1 cellular context compared by ENCODE assay signal in the genomic region with DNA sequence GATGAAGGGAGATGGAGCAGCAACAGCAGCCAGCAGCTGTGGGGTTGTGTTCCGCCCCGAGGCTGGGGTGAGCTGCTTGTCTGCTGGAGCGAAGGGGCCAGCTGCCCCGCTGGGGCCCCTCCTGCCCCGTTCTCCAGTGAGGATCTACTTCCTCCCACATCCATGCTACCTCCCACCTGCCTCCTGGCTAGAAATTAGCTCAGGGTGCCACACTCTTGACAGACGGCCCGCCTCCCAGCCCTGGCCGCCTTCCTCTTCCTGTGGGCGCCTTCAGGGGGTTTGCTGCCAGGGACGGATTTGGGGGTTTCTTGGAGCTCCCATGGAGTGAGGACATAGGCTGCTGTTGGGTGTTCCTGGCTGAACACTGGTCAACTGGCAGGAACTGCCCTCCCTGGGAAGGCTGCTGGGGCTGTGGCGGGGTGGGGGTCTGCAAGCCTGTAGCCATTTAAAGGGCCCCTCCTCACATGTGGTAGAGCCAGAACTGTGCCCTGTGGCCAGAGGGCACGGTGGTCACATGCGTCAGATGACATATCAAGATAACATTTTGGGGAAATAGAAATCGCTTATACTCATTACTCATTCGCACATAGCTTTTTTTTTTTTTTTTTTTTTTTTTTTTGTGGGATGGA.
TF ChIP-seq lines count a peak whose summit lies in the region.

No MANE protein-coding gene starts in this region.

TF ChIP-seq in K562, 482 proteins besides CTCF, POLR2A, EP300 and RAD21:
- TF ChIP-seq XRCC4 (IDR thresholded peaks at IDR 0.05; ENCODE audit: extremely low read depth, insufficient read depth, insufficient read length) (no peak), ZNF384 (IDR thresholded peaks at IDR 0.05; ENCODE audit: low read depth, low read length) (0 out of 2 replicates have a peak, but pooled peaks have one; percentile 17)
TF ChIP-seq in K562: peak in this region for 1.
